Comparison of ENCODE assay signal across 8 cellular contexts in genomic region chr2:54724560-54725342, GRCh38. TPM values are rescaled to one million over a fixed set of nuclear protein-coding genes. Genes with fewer than 3 reads are reported as not detected.
DNase-seq lines count a peak whose midpoint lies in the region; ATAC-seq and TF ChIP-seq lines count a peak whose summit lies in the region.

No MANE protein-coding gene starts in this region.

- no peak overlapping the region for H3K27ac ChIP-seq in cardiac muscle cell
- H3K27ac ChIP-seq in Peyer's patch, result peak overlapping the region in 1 of 4 donors; percentile 43
- H3K27ac ChIP-seq in brain microvascular endothelial cell, result no peak overlapping the region

- peak overlapping the region; percentile 90 for H3K4me3 ChIP-seq in cardiac muscle cell
- peak overlapping the region; percentile 56 to 89 (median 78) for H3K4me3 ChIP-seq in Peyer's patch
- peak overlapping the region; percentile 79 for H3K4me3 ChIP-seq in brain microvascular endothelial cell (ENCODE audit: low read depth, low read length)

- in situ Hi-C loops in brain microvascular endothelial cell (cut with HindIII; ENCODE audit: low pct_ligation_motif_present, low sequenced_read_pairs), result no loop called here

- H3K4me1 ChIP-seq in cardiac muscle cell (ENCODE audit: low read depth) (no peaks in the 10 kb centered on the region), Peyer's patch (peaks cover 0 to 6% (median 2%) of the 10 kb centered on the region in 4 donors)

- peaks cover 71% of the 10 kb centered on the region for H3K27me3 ChIP-seq in cardiac muscle cell
- no peaks in the 10 kb centered on the region for H3K27me3 ChIP-seq in Peyer's patch
- H3K27me3 ChIP-seq in brain microvascular endothelial cell (replicated peaks), result peaks cover 4% of the 10 kb centered on the region

- intact Hi-C loops in cardiac septum (cut with DNase I), result loop anchor here (10.0 kb wide), 1 partner anchor 280 kb away; no protein-coding TSS in a partner anchor

- TF ChIP-seq POLR2A in Peyer's patch (IDR thresholded peaks at IDR 0.05), result no peak

- H3K4me3 Mint-ChIP-seq in stimulated activated naive B cell treated with anti-CD40 and anti-IgM and Interleukin-4, amounts not matched to agents 10 μg/mL and 1 μg/mL and 100 μg/mL, for 72 hours, result peak overlapping the region; percentile 91 to 92

- TF ChIP-seq CTCF in cardiac muscle cell (IDR thresholded peaks at IDR 0.05; ENCODE audit: low read depth, low read length) (no peak), Peyer's patch (IDR thresholded peaks at IDR 0.05) (no peak), brain microvascular endothelial cell (IDR thresholded peaks at IDR 0.05; ENCODE audit: low read depth, low read length, missing control alignments) (no peak)

- H3K27ac Mint-ChIP-seq in stimulated activated naive B cell treated with anti-CD40 and anti-IgM and Interleukin-4, amounts not matched to agents 10 μg/mL and 1 μg/mL and 100 μg/mL, for 72 hours, result peak overlapping the region; percentile 86

- H3K36me3 ChIP-seq in cardiac muscle cell (no peaks in the 10 kb centered on the region), Peyer's patch (no peaks in the 10 kb centered on the region), brain microvascular endothelial cell (replicated peaks) (no peaks in the 10 kb centered on the region)

- H3K36me3 Mint-ChIP-seq in stimulated activated naive B cell treated with anti-CD40 and anti-IgM and Interleukin-4, amounts not matched to agents 10 μg/mL and 1 μg/mL and 100 μg/mL, for 72 hours, result no peaks in the 10 kb centered on the region

- ATAC-seq in stimulated activated naive B cell treated with anti-CD40 and anti-IgM and Interleukin-4, amounts not matched to agents 10 μg/mL and 1 μg/mL and 100 μg/mL, for 72 hours (replicated peaks), result no peak

- DNase-seq in cardiac muscle cell (ENCODE audit: low read depth in 1 of 2, low spot score in 1 of 2) (peak in 1 of 2 donors; percentile 74), cardiac septum (ENCODE audit: low spot score) (no peak), Peyer's patch (peak; percentile 26 to 59 (median 58)), brain microvascular endothelial cell (no peak), kidney tubule cell (ENCODE audit: low spot score) (peak; percentile 17), NK-92 (lab: John Stamatoyannopoulos, UW; ENCODE audit: unreplicated experiment) (no peak), AG08395 (ENCODE audit: low spot score) (no peak)
- DNase-seq in stimulated activated naive B cell treated with anti-CD40 and anti-IgM and Interleukin-4, amounts not matched to agents 10 μg/mL and 1 μg/mL and 100 μg/mL, for 72 hours, result peak; percentile 7

- peaks cover 8 to 19% of the 10 kb centered on the region in 2 donors for H3K4me1 Mint-ChIP-seq in stimulated activated naive B cell treated with anti-CD40 and anti-IgM and Interleukin-4, amounts not matched to agents 10 μg/mL and 1 μg/mL and 100 μg/mL, for 72 hours

- peaks cover 12 to 36% of the 10 kb centered on the region in 2 donors for H3K27me3 Mint-ChIP-seq in stimulated activated naive B cell treated with anti-CD40 and anti-IgM and Interleukin-4, amounts not matched to agents 10 μg/mL and 1 μg/mL and 100 μg/mL, for 72 hours

- H3K9me3 Mint-ChIP-seq in stimulated activated naive B cell treated with anti-CD40 and anti-IgM and Interleukin-4, amounts not matched to agents 10 μg/mL and 1 μg/mL and 100 μg/mL, for 72 hours, result no peaks in the 10 kb centered on the region

- H3K9me3 ChIP-seq in cardiac muscle cell (ENCODE audit: low read depth) (no peaks in the 10 kb centered on the region), Peyer's patch (no peaks in the 10 kb centered on the region)

RNA-seq across cellular contexts. Expression of gene EML6, which starts 1.3 kb away (rescaled TPM):
- 0.89 and 0.92 TPM in 2 replicates for total RNA-seq in cardiac muscle cell
- 0.36 and 1.3 TPM in 2 replicates for polyA plus RNA-seq in cardiac muscle cell
- total RNA-seq in cardiac septum, result 0.83 TPM
- 10 to 100 TPM in 1 of 4 donors, 1 to 10 TPM in 3; 5.9 to 11.0 (median 7.9) TPM for total RNA-seq in Peyer's patch

Comparison
In these comparisons a context has a peak if more than half of its experiments do, and no peak if none do; other contexts are left out.
1. DNase-seq: peak in Peyer's patch (3 of 3), kidney tubule cell (single experiment) and stimulated activated naive B cell treated with anti-CD40 and anti-IgM and Interleukin-4, amounts not matched to agents 10 μg/mL and 1 μg/mL and 100 μg/mL, for 72 hours (single experiment); none in cardiac septum (single experiment), brain microvascular endothelial cell (single experiment), NK-92 (single experiment) and AG08395 (single experiment).
2. Peak in every context shown above with its lines, with median percentiles within 50 percentile points of each other: H3K4me3 ChIP-seq.